Comparison of ENCODE assay signal across 9 cellular contexts in genomic region chr1:235199441-235199840, GRCh38. TPM values are rescaled to one million over a fixed set of nuclear protein-coding genes. Genes with fewer than 3 reads are reported as not detected.
DNase-seq lines count a peak whose midpoint lies in the region; FAIRE-seq and TF ChIP-seq lines count a peak whose summit lies in the region.
"Had no signal": no experiment of that assay in that cellular context is flagged by ENCODE, and none has a peak within 500 bp of the region (broad histone marks: within the 10 kb centered on the region; RNA-seq: fewer than 3 reads in every experiment).

No MANE protein-coding gene starts in this region.

- no peaks in the 10 kb centered on the region for H3K9me3 Mint-ChIP-seq in activated naive CD8-positive, alpha-beta T cell treated with anti-CD3 and anti-CD28 coated beads for 36 hours
- H3K9me3 Mint-ChIP-seq in Caco-2 (ENCODE audit: unreplicated experiment): no peaks in the 10 kb centered on the region

- H3K4me3 Mint-ChIP-seq in activated naive CD8-positive, alpha-beta T cell treated with anti-CD3 and anti-CD28 coated beads for 36 hours: no peak overlapping the region
- no peak overlapping the region for H3K4me3 Mint-ChIP-seq in Caco-2 (ENCODE audit: unreplicated experiment)

- H3K4me2 ChIP-seq in mammary epithelial cell (ENCODE audit: insufficient read depth, low read depth, low read length): no peak overlapping the region

- H3K9me3 ChIP-seq in AG04450 (ENCODE audit: control insufficient read depth, insufficient read depth, low read length) (no peaks in the 10 kb centered on the region), HUES48 (ENCODE audit: control insufficient read depth, insufficient read depth, low read length) (no peaks in the 10 kb centered on the region), mammary epithelial cell (replicated peaks; ENCODE audit: insufficient read depth, low read length) (no peaks in the 10 kb centered on the region), liver (ENCODE audit: control insufficient read depth in 4 of 4, low read length in 3 of 4) (no peaks in the 10 kb centered on the region), Caco-2 (no peaks in the 10 kb centered on the region)

- TF ChIP-seq CTCF in AG04450 (IDR thresholded peaks at IDR 0.05; ENCODE audit: low read depth, low read length) (peak; percentile 52), mammary epithelial cell (conservative IDR thresholded peaks at IDR 0.05 in 1 of 2, IDR thresholded peaks at IDR 0.05 in 1 of 2; ENCODE audit: extremely low read depth in 1 of 2, insufficient read depth in 1 of 2, low read depth in 1 of 2, low read length in 2 of 2) (peak; percentile 20 to 30), liver (IDR thresholded peaks at IDR 0.05; ENCODE audit: low read depth, low read length, missing input control) (peak; percentile 34), Caco-2 (IDR thresholded peaks at IDR 0.05; ENCODE audit: insufficient read depth in 1 of 2, low read depth in 1 of 2, low read length in 1 of 2, severe bottlenecking in 1 of 2, unreplicated experiment in 1 of 2) (no peak)

- peak; percentile 58 to 70 for TF ChIP-seq RAD21 in liver (IDR thresholded peaks at IDR 0.05)

- H3K36me3 Mint-ChIP-seq in activated naive CD8-positive, alpha-beta T cell treated with anti-CD3 and anti-CD28 coated beads for 36 hours: peaks cover 8% of the 10 kb centered on the region
- H3K36me3 Mint-ChIP-seq in Caco-2 (ENCODE audit: insufficient read depth, unreplicated experiment): peaks cover 33% of the 10 kb centered on the region

- in situ Hi-C loops in mammary epithelial cell (cut with MboI; ENCODE audit: low sequenced_read_pairs in 2 of 2): no loop called here

- dilution Hi-C loops in mammary epithelial cell (cut with HindIII; ENCODE audit: low sequenced_read_pairs): no loop called here

- no peaks in the 10 kb centered on the region for H3K79me2 ChIP-seq in mammary epithelial cell (ENCODE audit: insufficient read depth, low read length)

- DNase-seq in AG04450 (ENCODE audit: low read depth, low spot score): no peak
- peak; percentile 13 for DNase-seq in mammary epithelial cell
- DNase-seq in GM12891 (ENCODE audit: insufficient read length, low spot score): no peak
- DNase-seq in H54 (ENCODE audit: insufficient read length, low spot score): no peak
- no peak for DNase-seq in activated naive CD8-positive, alpha-beta T cell treated with anti-CD3 and anti-CD28 coated beads for 36 hours
- no peak for DNase-seq in Caco-2
- DNase-seq: NCI-H146 had no signal

- H2AFZ ChIP-seq in mammary epithelial cell (ENCODE audit: low read depth, low read length): no peak overlapping the region

- no peak for TF ChIP-seq POLR2A in GM12891 (IDR thresholded peaks at IDR 0.05; ENCODE audit: low read depth, low read length)
- TF ChIP-seq POLR2A in H54 (IDR thresholded peaks at IDR 0.05; ENCODE audit: low read depth, low read length): no peak

- H3K27ac Mint-ChIP-seq in activated naive CD8-positive, alpha-beta T cell treated with anti-CD3 and anti-CD28 coated beads for 36 hours: no peak overlapping the region
- no peak overlapping the region for H3K27ac Mint-ChIP-seq in Caco-2 (ENCODE audit: unreplicated experiment)

- intact Hi-C loops in mammary epithelial cell (cut with micrococcal nuclease): loop anchor here (5.0 kb wide), 1 partner anchor 218 kb away; no protein-coding TSS in a partner anchor
- intact Hi-C loops in Caco-2 (cut with micrococcal nuclease; ENCODE audit: unreplicated experiment): no loop called here

- no peaks in the 10 kb centered on the region for H3K4me1 Mint-ChIP-seq in activated naive CD8-positive, alpha-beta T cell treated with anti-CD3 and anti-CD28 coated beads for 36 hours
- no peaks in the 10 kb centered on the region for H3K4me1 Mint-ChIP-seq in Caco-2 (ENCODE audit: low read depth, unreplicated experiment)

- H3K27me3 ChIP-seq in AG04450 (ENCODE audit: control insufficient read depth, insufficient read depth, low read length) (no peaks in the 10 kb centered on the region), HUES48 (ENCODE audit: control insufficient read depth, insufficient read depth, low read length) (no peaks in the 10 kb centered on the region), mammary epithelial cell (ENCODE audit: insufficient read depth, low read length) (no peaks in the 10 kb centered on the region), liver (ENCODE audit: control insufficient read depth in 4 of 4, insufficient read depth in 4 of 4, low read length in 3 of 4) (no peaks in the 10 kb centered on the region), Caco-2 (replicated peaks; ENCODE audit: control insufficient read depth, insufficient read depth, low read length) (no peaks in the 10 kb centered on the region)

- no peaks in the 10 kb centered on the region for H4K20me1 ChIP-seq in mammary epithelial cell (ENCODE audit: insufficient read depth, low read length)

- no TSS peak for BruUV-seq in mammary epithelial cell (replicated peaks; lab: Mats Ljungman, UMichigan)
- BruUV-seq in Caco-2 (replicated peaks; lab: Mats Ljungman, UMichigan): no TSS peak

- CTCF ChIA-PET in AG04450 (lab: Charles Lee) (interaction anchor here (1.0 to 2.2 kb wide), 4 partner anchors 10 to 222 kb away, joined by 3 to 11 read pairs (median 6); no protein-coding TSS in a partner anchor), mammary epithelial cell (lab: Charles Lee; ENCODE audit: low non-redundant PET) (no interaction called here), Caco-2 (lab: Charles Lee) (no interaction called here)

- FAIRE-seq in GM12891 (lab: Jason Lieb, UNC): no peak
- no peak for FAIRE-seq in H54 (lab: Jason Lieb, UNC)

- H3K4me3 ChIP-seq in AG04450 (ENCODE audit: low read depth, low read length) (no peak overlapping the region), HUES48 (ENCODE audit: low read depth, low read length) (no peak overlapping the region), mammary epithelial cell (replicated peaks in 1 of 3; ENCODE audit: insufficient read depth in 1 of 3, low read depth in 2 of 3, low read length in 3 of 3) (no peak overlapping the region), liver (ENCODE audit: low read depth in 1 of 3, low read length in 3 of 3) (no peak overlapping the region), Caco-2 (ENCODE audit: low read depth, low read length) (no peak overlapping the region)

- no peak overlapping the region for H3K27ac ChIP-seq in AG04450 (ENCODE audit: low read depth, low read length)
- peak overlapping the region; percentile 96 for H3K27ac ChIP-seq in HUES48 (ENCODE audit: low read depth, low read length)
- no peak overlapping the region for H3K27ac ChIP-seq in mammary epithelial cell (ENCODE audit: insufficient read depth, low read depth, low read length)
- no peak overlapping the region for H3K27ac ChIP-seq in liver (ENCODE audit: low read depth in 1 of 2, low read length in 2 of 2)

- WGBS in mammary epithelial cell (ENCODE audit: low coverage, missing lambda C conversion rate): 33% methylated on average over 6 of the region's 6 CpGs
- 53% methylated on average over 6 of the region's 6 CpGs for WGBS in liver

- H3K27me3 Mint-ChIP-seq in activated naive CD8-positive, alpha-beta T cell treated with anti-CD3 and anti-CD28 coated beads for 36 hours: no peaks in the 10 kb centered on the region
- no peaks in the 10 kb centered on the region for H3K27me3 Mint-ChIP-seq in Caco-2 (ENCODE audit: insufficient read depth, unreplicated experiment)

- peaks cover 8% of the 10 kb centered on the region; the same call in 1 of the 2 replicates for H3K4me1 ChIP-seq in HUES48 (ENCODE audit: control insufficient read depth, insufficient read depth, low read length)
- H3K4me1 ChIP-seq in mammary epithelial cell (ENCODE audit: insufficient read depth, low read length): no peaks in the 10 kb centered on the region
- no peaks in the 10 kb centered on the region for H3K4me1 ChIP-seq in liver (ENCODE audit: control insufficient read depth in 4 of 4, insufficient read depth in 4 of 4, low read length in 3 of 4)
- no peaks in the 10 kb centered on the region for H3K4me1 ChIP-seq in Caco-2

- POLR2A ChIA-PET in AG04450 (lab: Yijun Ruan, JAX) (no interaction called here), Caco-2 (lab: Charles Lee) (interaction anchor here (0.6 kb wide), 1 partner anchor 46 kb away, joined by 3 read pairs; no protein-coding TSS in a partner anchor)

- H3K36me3 ChIP-seq in HUES48 (ENCODE audit: control insufficient read depth, insufficient read depth, low read length) (peaks cover 43% of the 10 kb centered on the region), mammary epithelial cell (ENCODE audit: insufficient read depth, low read length) (peaks cover 10% of the 10 kb centered on the region), liver (ENCODE audit: control insufficient read depth in 4 of 4, insufficient read depth in 3 of 4, low read depth in 1 of 4, low read length in 3 of 4) (peaks cover 0 to 14% (median 4%) of the 10 kb centered on the region in 4 donors), Caco-2 (ENCODE audit: control insufficient read depth, insufficient read depth, low read length) (no peaks in the 10 kb centered on the region)

- H3K9ac ChIP-seq in HUES48 (ENCODE audit: low read depth, low read length) (no peak overlapping the region), mammary epithelial cell (ENCODE audit: insufficient read depth, low read length) (no peak overlapping the region), liver (ENCODE audit: low read depth in 1 of 2, low read length in 2 of 2) (no peak overlapping the region)

TF ChIP-seq in liver, 16 proteins besides CTCF, POLR2A, EP300 and RAD21 (continues in another document):
- no peak for TF ChIP-seq HNF4G (IDR thresholded peaks at IDR 0.05)
- TF ChIP-seq YY1 (IDR thresholded peaks at IDR 0.05): no peak
- TF ChIP-seq GABPA (IDR thresholded peaks at IDR 0.05 in 1 of 2, conservative IDR thresholded peaks at IDR 0.05 in 1 of 2): no peak
- no peak for TF ChIP-seq JUND (IDR thresholded peaks at IDR 0.05)

TF ChIP-seq in GM12891, 5 proteins besides CTCF, POLR2A, EP300 and RAD21:
- TF ChIP-seq PAX5 (IDR thresholded peaks at IDR 0.05; ENCODE audit: insufficient read depth, low read length, severe bottlenecking) (no peak), POU2F2 (IDR thresholded peaks at IDR 0.05; ENCODE audit: low read depth, low read length) (no peak), SPI1 (IDR thresholded peaks at IDR 0.05; ENCODE audit: low read depth, low read length) (no peak), TAF1 (IDR thresholded peaks at IDR 0.05; ENCODE audit: low read depth, low read length) (no peak), POLR2AphosphoS5 (IDR thresholded peaks at IDR 0.05; ENCODE audit: low read depth, low read length) (no peak)

RNA-seq across cellular contexts. Expression of gene RBM34, which starts 38.4 kb away (rescaled TPM):
- polyA plus RNA-seq in AG04450 (2011; rRNA removed) (32.3 and 47.0 TPM in 2 replicates), mammary epithelial cell (28.4 TPM), liver (10 to 100 TPM; 18.8 to 30.2 TPM)
- 25.4 and 26.2 TPM in 2 replicates for polyA minus RNA-seq in AG04450 (2011; rRNA and poly(A)+ RNA removed)
- total RNA-seq in mammary epithelial cell (10 to 100 TPM; 44.8 to 96.2 TPM), liver (10 to 100 TPM; 15.6 to 18.8 TPM), Caco-2 (2022) (96.5 and 103 TPM in 2 replicates)
- polyA minus RNA-seq in mammary epithelial cell: 32.6 TPM
- polyA plus RNA-seq in GM12891 (2012; ENCODE audit: low read depth, missing spikeins): 116 TPM
- total RNA-seq in activated naive CD8-positive, alpha-beta T cell treated with anti-CD3 and anti-CD28 coated beads for 36 hours: 100 to 1,000 TPM; 143 to 156 TPM

Comparison
In these comparisons a context has a peak if more than half of its experiments do, and no peak if none do; other contexts are left out.
1. CTCF ChIP-seq: peak in AG04450 (single experiment), mammary epithelial cell (2 of 2) and liver (single experiment); none in Caco-2 (0 of 2).